Comparison of ENCODE assay signal across 2 cellular contexts in the genomic region with DNA sequence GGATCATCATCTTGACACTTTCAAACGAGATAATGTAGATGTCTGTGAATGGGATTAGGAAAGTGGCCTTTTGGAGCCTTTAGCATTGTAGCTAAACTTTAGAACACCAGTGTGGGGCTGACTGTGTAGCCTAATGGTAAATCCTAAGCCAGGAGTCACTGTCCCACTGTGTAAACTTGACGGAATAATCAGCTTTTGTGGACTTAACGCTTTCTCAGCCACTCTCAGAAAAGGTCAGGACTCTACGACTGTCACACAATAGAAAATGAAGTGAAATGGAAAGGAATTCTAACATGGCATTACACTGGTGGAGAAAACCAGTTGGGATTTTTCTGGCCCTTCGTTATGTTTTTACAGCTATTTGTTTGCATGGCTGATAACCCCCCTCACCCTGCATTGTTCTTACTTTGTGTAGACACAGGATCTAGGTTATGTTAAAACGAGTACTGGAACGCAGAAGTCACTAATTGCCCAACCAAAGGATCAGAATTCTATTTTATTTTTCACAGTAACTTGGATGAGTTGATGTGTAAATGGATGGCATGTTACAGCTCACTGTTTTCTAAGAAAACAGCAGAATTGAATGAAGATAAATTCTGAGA.
TF ChIP-seq lines count a peak whose summit lies in the region.

No MANE protein-coding gene starts in this region.

TF ChIP-seq in GM23338, 12 proteins besides CTCF, POLR2A, EP300 and RAD21 (continues in another document):
- TF ChIP-seq EZH2phosphoT487 (IDR thresholded peaks at IDR 0.05; ENCODE audit: unreplicated experiment) = no peak
- TF ChIP-seq ZNF331 (CRISPR knock-in tag; IDR thresholded peaks at IDR 0.05; ENCODE audit: low read depth) = no peak
- TF ChIP-seq, protein P1, sequence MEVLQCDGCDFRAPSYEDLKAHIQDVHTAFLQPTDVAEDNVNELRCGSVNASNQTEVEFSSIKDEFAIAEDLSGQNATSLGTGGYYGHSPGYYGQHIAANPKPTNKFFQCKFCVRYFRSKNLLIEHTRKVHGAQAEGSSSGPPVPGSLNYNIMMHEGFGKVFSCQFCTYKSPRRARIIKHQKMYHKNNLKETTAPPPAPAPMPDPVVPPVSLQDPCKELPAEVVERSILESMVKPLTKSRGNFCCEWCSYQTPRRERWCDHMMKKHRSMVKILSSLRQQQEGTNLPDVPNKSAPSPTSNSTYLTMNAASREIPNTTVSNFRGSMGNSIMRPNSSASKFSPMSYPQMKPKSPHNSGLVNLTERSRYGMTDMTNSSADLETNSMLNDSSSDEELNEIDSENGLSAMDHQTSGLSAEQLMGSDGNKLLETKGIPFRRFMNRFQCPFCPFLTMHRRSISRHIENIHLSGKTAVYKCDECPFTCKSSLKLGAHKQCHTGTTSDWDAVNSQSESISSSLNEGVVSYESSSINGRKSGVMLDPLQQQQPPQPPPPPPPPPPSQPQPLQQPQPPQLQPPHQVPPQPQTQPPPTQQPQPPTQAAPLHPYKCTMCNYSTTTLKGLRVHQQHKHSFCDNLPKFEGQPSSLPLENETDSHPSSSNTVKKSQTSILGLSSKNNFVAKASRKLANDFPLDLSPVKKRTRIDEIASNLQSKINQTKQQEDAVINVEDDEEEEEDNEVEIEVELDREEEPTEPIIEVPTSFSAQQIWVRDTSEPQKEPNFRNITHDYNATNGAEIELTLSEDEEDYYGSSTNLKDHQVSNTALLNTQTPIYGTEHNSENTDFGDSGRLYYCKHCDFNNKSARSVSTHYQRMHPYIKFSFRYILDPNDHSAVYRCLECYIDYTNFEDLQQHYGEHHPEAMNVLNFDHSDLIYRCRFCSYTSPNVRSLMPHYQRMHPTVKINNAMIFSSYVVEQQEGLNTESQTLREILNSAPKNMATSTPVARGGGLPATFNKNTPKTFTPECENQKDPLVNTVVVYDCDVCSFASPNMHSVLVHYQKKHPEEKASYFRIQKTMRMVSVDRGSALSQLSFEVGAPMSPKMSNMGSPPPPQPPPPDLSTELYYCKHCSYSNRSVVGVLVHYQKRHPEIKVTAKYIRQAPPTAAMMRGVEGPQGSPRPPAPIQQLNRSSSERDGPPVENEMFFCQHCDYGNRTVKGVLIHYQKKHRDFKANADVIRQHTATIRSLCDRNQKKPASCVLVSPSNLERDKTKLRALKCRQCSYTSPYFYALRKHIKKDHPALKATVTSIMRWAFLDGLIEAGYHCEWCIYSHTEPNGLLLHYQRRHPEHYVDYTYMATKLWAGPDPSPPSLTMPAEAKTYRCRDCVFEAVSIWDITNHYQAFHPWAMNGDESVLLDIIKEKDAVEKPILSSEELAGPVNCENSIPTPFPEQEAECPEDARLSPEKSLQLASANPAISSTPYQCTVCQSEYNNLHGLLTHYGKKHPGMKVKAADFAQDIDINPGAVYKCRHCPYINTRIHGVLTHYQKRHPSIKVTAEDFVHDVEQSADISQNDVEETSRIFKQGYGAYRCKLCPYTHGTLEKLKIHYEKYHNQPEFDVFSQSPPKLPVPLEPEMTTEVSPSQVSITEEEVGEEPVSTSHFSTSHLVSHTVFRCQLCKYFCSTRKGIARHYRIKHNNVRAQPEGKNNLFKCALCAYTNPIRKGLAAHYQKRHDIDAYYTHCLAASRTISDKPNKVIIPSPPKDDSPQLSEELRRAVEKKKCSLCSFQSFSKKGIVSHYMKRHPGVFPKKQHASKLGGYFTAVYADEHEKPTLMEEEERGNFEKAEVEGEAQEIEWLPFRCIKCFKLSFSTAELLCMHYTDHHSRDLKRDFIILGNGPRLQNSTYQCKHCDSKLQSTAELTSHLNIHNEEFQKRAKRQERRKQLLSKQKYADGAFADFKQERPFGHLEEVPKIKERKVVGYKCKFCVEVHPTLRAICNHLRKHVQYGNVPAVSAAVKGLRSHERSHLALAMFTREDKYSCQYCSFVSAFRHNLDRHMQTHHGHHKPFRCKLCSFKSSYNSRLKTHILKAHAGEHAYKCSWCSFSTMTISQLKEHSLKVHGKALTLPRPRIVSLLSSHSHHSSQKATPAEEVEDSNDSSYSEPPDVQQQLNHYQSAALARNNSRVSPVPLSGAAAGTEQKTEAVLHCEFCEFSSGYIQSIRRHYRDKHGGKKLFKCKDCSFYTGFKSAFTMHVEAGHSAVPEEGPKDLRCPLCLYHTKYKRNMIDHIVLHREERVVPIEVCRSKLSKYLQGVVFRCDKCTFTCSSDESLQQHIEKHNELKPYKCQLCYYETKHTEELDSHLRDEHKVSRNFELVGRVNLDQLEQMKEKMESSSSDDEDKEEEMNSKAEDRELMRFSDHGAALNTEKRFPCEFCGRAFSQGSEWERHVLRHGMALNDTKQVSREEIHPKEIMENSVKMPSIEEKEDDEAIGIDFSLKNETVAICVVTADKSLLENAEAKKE (CRISPR knock-in tag; IDR thresholded peaks at IDR 0.05) = no peak
- no peak for TF ChIP-seq STAT1 (IDR thresholded peaks at IDR 0.05; ENCODE audit: unreplicated experiment)
- TF ChIP-seq, protein P2, sequence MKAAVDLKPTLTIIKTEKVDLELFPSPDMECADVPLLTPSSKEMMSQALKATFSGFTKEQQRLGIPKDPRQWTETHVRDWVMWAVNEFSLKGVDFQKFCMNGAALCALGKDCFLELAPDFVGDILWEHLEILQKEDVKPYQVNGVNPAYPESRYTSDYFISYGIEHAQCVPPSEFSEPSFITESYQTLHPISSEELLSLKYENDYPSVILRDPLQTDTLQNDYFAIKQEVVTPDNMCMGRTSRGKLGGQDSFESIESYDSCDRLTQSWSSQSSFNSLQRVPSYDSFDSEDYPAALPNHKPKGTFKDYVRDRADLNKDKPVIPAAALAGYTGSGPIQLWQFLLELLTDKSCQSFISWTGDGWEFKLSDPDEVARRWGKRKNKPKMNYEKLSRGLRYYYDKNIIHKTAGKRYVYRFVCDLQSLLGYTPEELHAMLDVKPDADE (IDR thresholded peaks at IDR 0.05) = no peak
- no peak for TF ChIP-seq EZH2 (IDR thresholded peaks at IDR 0.05; ENCODE audit: low read depth, unreplicated experiment)
- no peak for TF ChIP-seq JUNB (IDR thresholded peaks at IDR 0.05; ENCODE audit: unreplicated experiment)
- TF ChIP-seq POLR2AphosphoS5 (IDR thresholded peaks at IDR 0.05; ENCODE audit: low read depth) = no peak
- TF ChIP-seq, protein P3, sequence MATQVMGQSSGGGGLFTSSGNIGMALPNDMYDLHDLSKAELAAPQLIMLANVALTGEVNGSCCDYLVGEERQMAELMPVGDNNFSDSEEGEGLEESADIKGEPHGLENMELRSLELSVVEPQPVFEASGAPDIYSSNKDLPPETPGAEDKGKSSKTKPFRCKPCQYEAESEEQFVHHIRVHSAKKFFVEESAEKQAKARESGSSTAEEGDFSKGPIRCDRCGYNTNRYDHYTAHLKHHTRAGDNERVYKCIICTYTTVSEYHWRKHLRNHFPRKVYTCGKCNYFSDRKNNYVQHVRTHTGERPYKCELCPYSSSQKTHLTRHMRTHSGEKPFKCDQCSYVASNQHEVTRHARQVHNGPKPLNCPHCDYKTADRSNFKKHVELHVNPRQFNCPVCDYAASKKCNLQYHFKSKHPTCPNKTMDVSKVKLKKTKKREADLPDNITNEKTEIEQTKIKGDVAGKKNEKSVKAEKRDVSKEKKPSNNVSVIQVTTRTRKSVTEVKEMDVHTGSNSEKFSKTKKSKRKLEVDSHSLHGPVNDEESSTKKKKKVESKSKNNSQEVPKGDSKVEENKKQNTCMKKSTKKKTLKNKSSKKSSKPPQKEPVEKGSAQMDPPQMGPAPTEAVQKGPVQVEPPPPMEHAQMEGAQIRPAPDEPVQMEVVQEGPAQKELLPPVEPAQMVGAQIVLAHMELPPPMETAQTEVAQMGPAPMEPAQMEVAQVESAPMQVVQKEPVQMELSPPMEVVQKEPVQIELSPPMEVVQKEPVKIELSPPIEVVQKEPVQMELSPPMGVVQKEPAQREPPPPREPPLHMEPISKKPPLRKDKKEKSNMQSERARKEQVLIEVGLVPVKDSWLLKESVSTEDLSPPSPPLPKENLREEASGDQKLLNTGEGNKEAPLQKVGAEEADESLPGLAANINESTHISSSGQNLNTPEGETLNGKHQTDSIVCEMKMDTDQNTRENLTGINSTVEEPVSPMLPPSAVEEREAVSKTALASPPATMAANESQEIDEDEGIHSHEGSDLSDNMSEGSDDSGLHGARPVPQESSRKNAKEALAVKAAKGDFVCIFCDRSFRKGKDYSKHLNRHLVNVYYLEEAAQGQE (IDR thresholded peaks at IDR 0.05; ENCODE audit: unreplicated experiment) = no peak

TF ChIP-seq in GM12878, 131 proteins besides CTCF, POLR2A, EP300 and RAD21:
- TF ChIP-seq SMC3 (IDR thresholded peaks at IDR 0.05; ENCODE audit: borderline replicate concordance, low read length) (0 out of 2 replicates have a peak, but pooled peaks have one; percentile 6), MEF2B (IDR thresholded peaks at IDR 0.05; ENCODE audit: partially characterized antibody, poor library complexity, severe bottlenecking) (no peak)
- TF ChIP-seq, protein P4, sequence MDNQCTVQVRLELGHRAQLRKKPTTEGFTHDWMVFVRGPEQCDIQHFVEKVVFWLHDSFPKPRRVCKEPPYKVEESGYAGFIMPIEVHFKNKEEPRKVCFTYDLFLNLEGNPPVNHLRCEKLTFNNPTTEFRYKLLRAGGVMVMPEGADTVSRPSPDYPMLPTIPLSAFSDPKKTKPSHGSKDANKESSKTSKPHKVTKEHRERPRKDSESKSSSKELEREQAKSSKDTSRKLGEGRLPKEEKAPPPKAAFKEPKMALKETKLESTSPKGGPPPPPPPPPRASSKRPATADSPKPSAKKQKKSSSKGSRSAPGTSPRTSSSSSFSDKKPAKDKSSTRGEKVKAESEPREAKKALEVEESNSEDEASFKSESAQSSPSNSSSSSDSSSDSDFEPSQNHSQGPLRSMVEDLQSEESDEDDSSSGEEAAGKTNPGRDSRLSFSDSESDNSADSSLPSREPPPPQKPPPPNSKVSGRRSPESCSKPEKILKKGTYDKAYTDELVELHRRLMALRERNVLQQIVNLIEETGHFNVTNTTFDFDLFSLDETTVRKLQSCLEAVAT (IDR thresholded peaks at IDR 0.05) = no peak
